ENCODE assay signal across 19 cellular contexts in the genomic region with DNA sequence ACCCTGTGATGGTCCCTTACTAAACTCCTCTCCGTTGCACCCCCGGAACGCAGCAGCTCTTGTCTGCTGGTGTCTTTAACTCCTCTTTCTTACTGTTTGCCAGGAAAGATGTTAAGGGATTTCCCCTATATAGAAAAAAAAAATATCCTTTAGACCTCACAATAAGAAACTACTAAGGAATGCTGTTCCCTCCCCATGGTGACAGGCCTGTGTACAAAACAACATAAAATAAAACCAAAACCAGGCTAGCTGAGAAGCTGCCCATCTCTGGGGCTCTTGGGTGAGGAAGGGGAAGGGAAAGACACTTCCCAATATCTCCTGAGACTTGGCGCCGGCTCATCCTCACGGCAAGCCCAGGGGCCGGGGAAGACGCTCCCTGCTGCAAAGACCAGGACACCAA.
DNase-seq lines count a peak whose midpoint lies in the region; ATAC-seq and TF ChIP-seq lines count a peak whose summit lies in the region.
"Had no signal": no experiment of that assay in that cellular context is flagged by ENCODE, and none has a peak within 500 bp of the region (broad histone marks: within the 10 kb centered on the region; RNA-seq: fewer than 3 reads in every experiment).

No MANE protein-coding gene starts in this region.

- peak; percentile 37 for DNase-seq in GM04503 (ENCODE audit: low read depth)
- DNase-seq in astrocyte of the hippocampus (ENCODE audit: low read depth, low spot score): peak; percentile 31
- peak; percentile 39 for DNase-seq in fibroblast of villous mesenchyme (ENCODE audit: low read depth)
- no peak for DNase-seq in sigmoid colon
- no peak for DNase-seq in NCI-H226
- DNase-seq in naive thymus-derived CD4-positive, alpha-beta T cell: no peak
- DNase-seq in NCI-H446 (lab: John Stamatoyannopoulos, UW): no peak
- DNase-seq: activated CD8-positive, alpha-beta T cell treated with anti-CD3 and anti-CD28 coated beads, Interleukin-2, amount 10 ng/mL, durations not matched to agents 7 days and 5 days; activated T-cell treated with anti-CD3 and anti-CD28 coated beads, Interleukin-2, amount 50 U/mL, for 48 hours; cerebellar nuclear complex; IMR-90; MV-4-11; natural killer cell; NCI-H2029; NCI-H524 treated with DMSO at 0.1 percent for 48 hours; SHP77 treated with DMSO at 0.1 percent for 48 hours; WERI-Rb-1 had no signal

- peaks cover 10 to 37% (median 21%) of the 10 kb centered on the region in 7 donors for H3K4me1 Mint-ChIP-seq in naive thymus-derived CD4-positive, alpha-beta T cell

- no peaks in the 10 kb centered on the region for H3K9me3 ChIP-seq in sigmoid colon
- no peaks in the 10 kb centered on the region for H3K9me3 ChIP-seq in naive thymus-derived CD4-positive, alpha-beta T cell (ENCODE audit: control insufficient read depth in 2 of 3, low read length in 3 of 3)

- no peaks in the 10 kb centered on the region for H3K27me3 Mint-ChIP-seq in naive thymus-derived CD4-positive, alpha-beta T cell

- 82 to 84% methylated on average over 8 of the region's 8 CpGs for WGBS in sigmoid colon, 2 donors

- intact Hi-C loops in sigmoid colon (cut with DNase I): no loop called here
- intact Hi-C loops in naive thymus-derived CD4-positive, alpha-beta T cell (cut with micrococcal nuclease): no loop called here

- H3K4me3 ChIP-seq in fibroblast of villous mesenchyme (ENCODE audit: low read depth, low read length) (no peak overlapping the region), sigmoid colon (no peak overlapping the region)
- H3K4me3 ChIP-seq in naive thymus-derived CD4-positive, alpha-beta T cell (ENCODE audit: low read length): no peak overlapping the region
- H3K4me3 ChIP-seq: lung had no signal

- CTCF ChIA-PET in naive thymus-derived CD4-positive, alpha-beta T cell (lab: Charles Lee): no interaction called here

- no peak overlapping the region for H3K27ac Mint-ChIP-seq in naive thymus-derived CD4-positive, alpha-beta T cell

- peaks cover 0 to 17% (median 7%) of the 10 kb centered on the region in 4 donors for H3K36me3 ChIP-seq in sigmoid colon
- H3K36me3 ChIP-seq in naive thymus-derived CD4-positive, alpha-beta T cell (ENCODE audit: control insufficient read depth in 2 of 3, insufficient read depth in 3 of 3, low read length in 3 of 3): peaks cover 0 to 18% (median 0%) of the 10 kb centered on the region in 3 experiments

- no peak for TF ChIP-seq POLR2A in sigmoid colon (IDR thresholded peaks at IDR 0.05)

- peaks cover 0 to 13% (median 5%) of the 10 kb centered on the region in 5 donors for H3K36me3 Mint-ChIP-seq in naive thymus-derived CD4-positive, alpha-beta T cell
- H3K36me3 Mint-ChIP-seq: natural killer cell had no signal

- no peak for TF ChIP-seq EP300 in sigmoid colon (IDR thresholded peaks at IDR 0.05)

- no peaks in the 10 kb centered on the region for H3K9me3 Mint-ChIP-seq in naive thymus-derived CD4-positive, alpha-beta T cell
- H3K9me3 Mint-ChIP-seq: natural killer cell had no signal

- ATAC-seq in GM18861 (IDR thresholded peaks at IDR 0.05; ENCODE audit: unreplicated experiment): no peak
- no peak for ATAC-seq in naive thymus-derived CD4-positive, alpha-beta T cell
- ATAC-seq: activated CD8-positive, alpha-beta T cell treated with anti-CD3 and anti-CD28 coated beads, Interleukin-2, amount 10 ng/mL, durations not matched to agents 7 days and 5 days; natural killer cell had no signal

- H3K4me1 ChIP-seq in sigmoid colon: peaks cover 0 to 73% (median 61%) of the 10 kb centered on the region in 4 donors
- H3K4me1 ChIP-seq in naive thymus-derived CD4-positive, alpha-beta T cell (ENCODE audit: control insufficient read depth in 2 of 2, insufficient read depth in 2 of 2, low read length in 2 of 2): no peaks in the 10 kb centered on the region

- no peak overlapping the region for H3K4me3 Mint-ChIP-seq in naive thymus-derived CD4-positive, alpha-beta T cell
- H3K4me3 Mint-ChIP-seq: activated CD8-positive, alpha-beta T cell treated with anti-CD3 and anti-CD28 coated beads, Interleukin-2, amount 10 ng/mL, durations not matched to agents 7 days and 5 days; natural killer cell had no signal

- peak overlapping the region; percentile 77 to 87 (median 85) for H3K27ac ChIP-seq in sigmoid colon
- no peak overlapping the region for H3K27ac ChIP-seq in naive thymus-derived CD4-positive, alpha-beta T cell (ENCODE audit: low read depth, low read length)
- H3K27ac ChIP-seq: WERI-Rb-1 had no signal

- TF ChIP-seq CTCF in fibroblast of villous mesenchyme (IDR thresholded peaks at IDR 0.05; ENCODE audit: insufficient read depth, low read depth, low read length) (no peak), sigmoid colon (IDR thresholded peaks at IDR 0.05) (no peak)

- POLR2A ChIA-PET in naive thymus-derived CD4-positive, alpha-beta T cell (lab: Charles Lee): no interaction called here

- H3K27me3 ChIP-seq in sigmoid colon: no peaks in the 10 kb centered on the region
- no peaks in the 10 kb centered on the region for H3K27me3 ChIP-seq in naive thymus-derived CD4-positive, alpha-beta T cell (ENCODE audit: control insufficient read depth in 2 of 2, insufficient read depth in 2 of 2, low read length in 2 of 2)

Comparison
In these comparisons a context has a peak if more than half of its experiments do, and no peak if none do; other contexts are left out.
1. DNase-seq: peak in GM04503 (single experiment), astrocyte of the hippocampus (single experiment) and fibroblast of villous mesenchyme (single experiment); none in sigmoid colon (single experiment), NCI-H226 (single experiment), naive thymus-derived CD4-positive, alpha-beta T cell (0 of 9) and NCI-H446 (0 of 2).